8 cellular contexts compared by ENCODE assay signal in the genomic region with DNA sequence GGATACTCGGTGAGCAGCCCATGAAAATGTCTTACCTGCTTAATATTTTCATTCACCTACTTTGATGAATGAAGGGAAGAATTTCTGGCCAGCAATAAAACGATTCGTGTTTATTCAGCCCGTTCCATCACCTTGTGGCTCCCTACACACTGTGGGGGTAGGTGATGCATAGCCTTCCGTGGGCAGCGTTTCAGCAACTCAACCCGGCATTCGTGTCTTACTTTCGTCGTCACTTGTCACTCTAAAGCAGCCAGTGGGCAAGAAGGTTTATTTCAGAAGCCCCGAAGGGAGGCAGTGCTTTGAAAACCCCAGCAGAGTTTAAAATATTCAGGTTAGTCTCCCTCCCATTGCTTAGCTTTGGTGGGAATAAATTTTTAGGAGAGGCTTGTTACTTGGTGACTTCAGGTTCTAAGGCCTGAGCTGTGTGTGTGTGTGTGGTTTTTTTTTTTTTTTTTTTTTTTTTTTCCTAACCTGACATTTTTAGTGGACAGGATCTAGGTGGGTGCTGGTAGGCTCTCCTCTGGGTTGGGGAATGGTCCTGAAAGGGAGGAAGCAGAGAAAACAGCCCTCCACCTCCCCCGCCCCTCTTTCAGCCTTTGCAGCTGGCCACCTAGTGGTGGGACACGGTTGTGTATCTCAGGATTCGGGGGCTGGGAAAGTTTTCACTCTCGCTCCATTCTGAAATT. TPM values are rescaled to one million over a fixed set of nuclear protein-coding genes. Genes with fewer than 3 reads are reported as not detected.
A peak's percentile ranks its signal among the peaks of the same experiment; 100 is the strongest.
DNase-seq lines count a peak whose midpoint lies in the region; ATAC-seq and TF ChIP-seq lines count a peak whose summit lies in the region.

No MANE protein-coding gene starts in this region.

- ATAC-seq in GM18909 (IDR thresholded peaks at IDR 0.05; ENCODE audit: poor library complexity, unreplicated experiment), result no peak

- POLR2A ChIA-PET in GM10248 (lab: Yijun Ruan, JAX), result interaction anchor here (0.5 to 1.2 kb wide), 3 partner anchors 55 to 760 kb away, joined by 3 to 6 read pairs (median 4); no protein-coding TSS in a partner anchor

- peak; percentile 85 for TF ChIP-seq CTCF in GM10248 (IDR thresholded peaks at IDR 0.05; ENCODE audit: control extremely low read depth, extremely low read depth, low read depth, missing control alignments)

- peak; percentile 44 for DNase-seq in GM10248 (ENCODE audit: extremely low spot score)
- peak; percentile 21 for DNase-seq in MV-4-11 (lab: John Stamatoyannopoulos, UW)
- peak; percentile 61 to 62 for DNase-seq in activated CD4-positive, alpha-beta T cell treated with anti-CD3 and anti-CD28 coated beads, Interleukin-2, amount 50 U/mL, for 4 hours
- peak; percentile 70 for DNase-seq in ecto neural progenitor cell (ENCODE audit: low spot score)
- DNase-seq in lung microvascular endothelial cell (ENCODE audit: low read depth in 2 of 2), result peak; percentile 72 to 81
- DNase-seq in stimulated activated CD4-positive, alpha-beta T cell treated with anti-CD3 and anti-CD28 coated beads, TNF-alpha, amount 100 ng/mL, for 48 hours (ENCODE audit: low read depth in 3 of 3), result peak; percentile 49 to 51 (median 50)
- DNase-seq in NCI-H2107 treated with DMSO at 0.1 percent for 48 hours (lab: John Stamatoyannopoulos, UW; ENCODE audit: unreplicated experiment), result no peak

- CTCF ChIA-PET in GM10248 (lab: Yijun Ruan, JAX), result interaction anchor here (0.6 to 15.5 kb wide), 36 partner anchors 10 to 641 kb away, joined by 3 to 211 read pairs (median 4); no protein-coding TSS in a partner anchor

RNA-seq across cellular contexts. Expression of a gene that starts 1.8 kb away (rescaled TPM):
- total RNA-seq in lung microvascular endothelial cell, result 27.2 and 33.7 TPM in 2 replicates

RNA-seq across cellular contexts. Expression of a gene that starts 30.6 kb away (rescaled TPM):
- total RNA-seq in lung microvascular endothelial cell, result 162 and 171 TPM in 2 replicates

RNA-seq across cellular contexts. Expression of a gene that starts 43.7 kb away (rescaled TPM):
- 9.2 and 10.1 TPM in 2 replicates for total RNA-seq in lung microvascular endothelial cell
